Comparison of ENCODE assay signal across 20 cellular contexts in the genomic region with DNA sequence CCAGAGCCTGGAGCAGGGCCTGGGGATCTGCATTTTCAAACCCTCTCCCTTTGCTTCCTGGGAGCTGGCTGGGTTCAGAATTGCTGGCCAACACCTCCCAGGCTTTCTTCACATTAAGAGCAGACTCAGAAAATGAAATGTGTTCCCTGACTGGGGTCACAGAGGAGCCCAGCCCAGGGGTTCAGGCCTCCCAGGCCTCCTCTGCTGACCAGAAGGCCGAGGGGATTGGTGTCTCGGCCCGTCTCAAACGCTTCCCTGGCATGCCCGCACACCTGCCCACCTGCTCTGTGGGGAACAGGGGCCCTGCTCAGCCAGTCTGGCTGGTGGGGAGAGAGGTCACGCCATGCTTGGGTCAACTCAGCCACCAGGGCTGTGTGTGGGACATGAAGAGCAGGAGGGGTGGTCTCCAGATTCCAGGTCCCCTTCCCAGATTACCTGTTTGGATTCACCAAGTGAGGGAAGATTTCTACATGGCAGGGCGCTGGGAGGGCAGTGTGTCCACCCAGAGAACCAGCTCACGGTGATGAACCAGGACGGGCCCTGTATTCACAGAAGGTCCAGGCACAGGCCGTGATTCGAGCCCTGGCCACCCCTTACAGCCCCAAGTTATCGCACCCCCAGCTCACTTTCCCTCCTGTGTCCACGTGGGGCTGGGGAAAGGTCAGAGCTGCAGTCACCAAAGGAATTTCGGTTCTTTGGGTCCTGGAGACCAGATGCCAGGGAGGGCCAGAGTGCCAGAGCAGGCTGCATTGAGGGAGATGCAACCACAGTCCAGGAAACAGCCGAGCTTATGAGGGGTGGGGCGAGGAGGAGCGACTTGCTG.
"Had no signal": no experiment of that assay in that cellular context is flagged by ENCODE, and none has a peak within 500 bp of the region (broad histone marks: within the 10 kb centered on the region; RNA-seq: fewer than 3 reads in every experiment).

No MANE protein-coding gene starts in this region.

- DNase-seq: activated CD4-positive, alpha-beta memory T cell treated with anti-CD3 and anti-CD28 coated beads for 36 hours; activated CD4-positive, alpha-beta T cell treated with anti-CD3 and anti-CD28 coated beads for 36 hours; activated effector memory CD4-positive, alpha-beta T cell treated with anti-CD3 and anti-CD28 coated beads, Interleukin-2, amount 50 U/mL, for 16 hours; activated T-cell treated with anti-CD3 and anti-CD28 coated beads, Interleukin-2, amount 50 U/mL, for 72 hours; effector CD4-positive, alpha-beta T cell; mammary epithelial cell; nephron progenitor cell; occipital lobe; right lobe of liver; small intestine; stimulated activated CD4-positive, alpha-beta T cell treated with anti-CD3 and anti-CD28 coated beads, Interleukin-4, amount 100 ng/mL, for 1 hour; T-cell had no signal

- H3K27me3 Mint-ChIP-seq: activated CD4-positive, alpha-beta memory T cell treated with anti-CD3 and anti-CD28 coated beads for 36 hours; T-cell had no signal

- H3K27me3 ChIP-seq: ascending aorta, gastroesophageal sphincter, right lobe of liver had no signal

- H3K4me1 ChIP-seq: prostate gland had no signal

- ATAC-seq: activated CD4-positive, alpha-beta T cell treated with anti-CD3 and anti-CD28 coated beads for 36 hours; activated T-cell treated with anti-CD3 and anti-CD28 coated beads, Interleukin-2, amount 50 U/mL, for 72 hours; esophagus mucosa; SK-N-SH treated with all-trans-retinoic acid at 6 μM for 48 hours; T-cell; WTC11 had no signal

- H3K36me3 ChIP-seq: ascending aorta, gastroesophageal sphincter, prostate gland, right lobe of liver had no signal

- H3K36me3 Mint-ChIP-seq: activated CD4-positive, alpha-beta memory T cell treated with anti-CD3 and anti-CD28 coated beads for 36 hours; activated naive CD4-positive, alpha-beta T cell treated with anti-CD3 and anti-CD28 coated beads, Interleukin-2, amount 50 U/mL, for 24 hours; T-cell; WTC11 had no signal

- H3K27ac Mint-ChIP-seq: activated CD4-positive, alpha-beta memory T cell treated with anti-CD3 and anti-CD28 coated beads for 36 hours; activated CD4-positive, alpha-beta T cell treated with anti-CD3 and anti-CD28 coated beads for 36 hours; activated naive CD4-positive, alpha-beta T cell treated with anti-CD3 and anti-CD28 coated beads, Interleukin-2, amount 50 U/mL, for 24 hours; activated T-cell treated with anti-CD3 and anti-CD28 coated beads, Interleukin-2, amount 50 U/mL, for 72 hours; nephron progenitor cell; T-cell; WTC11 had no signal

- H3K9me3 ChIP-seq: ascending aorta, gastroesophageal sphincter, prostate gland, right lobe of liver had no signal

- H3K4me3 ChIP-seq: ascending aorta, coronary artery, gastroesophageal sphincter, prostate gland, right lobe of liver had no signal

- H3K27ac ChIP-seq: coronary artery, gastroesophageal sphincter, prostate gland, right lobe of liver had no signal

- H3K9me3 Mint-ChIP-seq: activated CD4-positive, alpha-beta memory T cell treated with anti-CD3 and anti-CD28 coated beads for 36 hours; activated naive CD4-positive, alpha-beta T cell treated with anti-CD3 and anti-CD28 coated beads, Interleukin-2, amount 50 U/mL, for 24 hours; activated T-cell treated with anti-CD3 and anti-CD28 coated beads, Interleukin-2, amount 50 U/mL, for 72 hours; nephron progenitor cell; T-cell had no signal

- H3K4me3 Mint-ChIP-seq: activated CD4-positive, alpha-beta memory T cell treated with anti-CD3 and anti-CD28 coated beads for 36 hours; activated CD4-positive, alpha-beta T cell treated with anti-CD3 and anti-CD28 coated beads for 36 hours; activated naive CD4-positive, alpha-beta T cell treated with anti-CD3 and anti-CD28 coated beads, Interleukin-2, amount 50 U/mL, for 24 hours; activated T-cell treated with anti-CD3 and anti-CD28 coated beads, Interleukin-2, amount 50 U/mL, for 72 hours; nephron progenitor cell; T-cell; WTC11 had no signal
